16 cellular contexts compared by ENCODE assay signal in the genomic region with DNA sequence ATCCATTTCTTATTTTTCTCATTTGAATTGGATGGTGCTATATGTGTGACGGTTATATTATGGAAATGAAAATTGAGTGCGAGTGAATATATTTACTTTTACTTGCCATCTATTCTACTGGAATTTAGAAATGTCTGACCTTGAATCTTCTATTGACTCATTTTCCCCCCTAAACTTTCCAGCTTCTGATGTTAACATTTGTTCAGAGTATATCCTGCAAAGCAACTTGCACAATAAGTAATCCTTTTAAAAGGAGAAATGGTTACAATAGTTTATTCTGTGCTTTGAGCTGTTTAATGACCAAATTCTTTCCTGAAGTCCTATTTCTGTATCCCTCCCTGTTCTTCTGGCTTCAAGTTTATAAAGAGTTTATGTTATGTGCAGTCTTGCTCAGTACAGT.
"Had no signal": no experiment of that assay in that cellular context is flagged by ENCODE, and none has a peak within 500 bp of the region (broad histone marks: within the 10 kb centered on the region; RNA-seq: fewer than 3 reads in every experiment).

No MANE protein-coding gene starts in this region.

- H3K9me3 Mint-ChIP-seq: activated CD4-positive, alpha-beta T cell treated with anti-CD3 and anti-CD28 coated beads, Interleukin-2, amount 10 ng/mL, durations not matched to agents 7 days and 5 days; activated T-helper 17 cell treated with anti-CD3 and anti-CD28 coated beads, Interleukin-2, amount 50 U/mL, for 72 hours; nephron progenitor cell had no signal

- DNase-seq: activated CD4-positive, alpha-beta T cell treated with anti-CD3 and anti-CD28 coated beads, Interleukin-2, amount 10 ng/mL, durations not matched to agents 7 days and 5 days; activated CD8-positive, alpha-beta memory T cell treated with anti-CD3 and anti-CD28 coated beads, Interleukin-2, amount 50 U/mL, for 48 hours; activated naive CD4-positive, alpha-beta T cell treated with Interleukin-2 at 50 U/mL for 16 hours; aorta; cerebellar nuclear complex; dermis blood vessel endothelial cell; hypothalamus; nephron progenitor cell; occipital lobe; SIG-M5; stimulated activated CD4-positive, alpha-beta T cell treated with anti-CD3 and anti-CD28 coated beads, Interleukin-2, amount 100 ng/mL, for 48 hours; stimulated activated naive B cell treated with anti-CD40 and anti-IgM and Interleukin-4, amounts not matched to agents 10 μg/mL and 1 μg/mL and 100 μg/mL, for 72 hours; T-helper 2 cell; upper lobe of right lung had no signal

- H3K27me3 ChIP-seq: upper lobe of right lung had no signal

- H3K27ac Mint-ChIP-seq: activated CD4-positive, alpha-beta T cell treated with anti-CD3 and anti-CD28 coated beads, Interleukin-2, amount 10 ng/mL, durations not matched to agents 7 days and 5 days; activated T-helper 17 cell treated with anti-CD3 and anti-CD28 coated beads, Interleukin-2, amount 50 U/mL, for 72 hours; nephron progenitor cell; stimulated activated naive B cell treated with anti-CD40 and anti-IgM and Interleukin-4, amounts not matched to agents 10 μg/mL and 1 μg/mL and 100 μg/mL, for 72 hours had no signal

- H3K27ac ChIP-seq: epithelial cell of prostate, upper lobe of right lung had no signal

- H3K27me3 Mint-ChIP-seq: activated T-helper 17 cell treated with anti-CD3 and anti-CD28 coated beads, Interleukin-2, amount 50 U/mL, for 72 hours had no signal

- H3K9me3 ChIP-seq: upper lobe of right lung had no signal

- H3K4me1 Mint-ChIP-seq: activated CD4-positive, alpha-beta T cell treated with anti-CD3 and anti-CD28 coated beads, Interleukin-2, amount 10 ng/mL, durations not matched to agents 7 days and 5 days; activated T-helper 17 cell treated with anti-CD3 and anti-CD28 coated beads, Interleukin-2, amount 50 U/mL, for 72 hours; nephron progenitor cell; stimulated activated naive B cell treated with anti-CD40 and anti-IgM and Interleukin-4, amounts not matched to agents 10 μg/mL and 1 μg/mL and 100 μg/mL, for 72 hours had no signal

- ATAC-seq: activated T-helper 17 cell treated with anti-CD3 and anti-CD28 coated beads, Interleukin-2, amount 50 U/mL, for 72 hours; stimulated activated naive B cell treated with anti-CD40 and anti-IgM and Interleukin-4, amounts not matched to agents 10 μg/mL and 1 μg/mL and 100 μg/mL, for 72 hours; upper lobe of right lung had no signal

- H3K4me3 Mint-ChIP-seq: activated CD4-positive, alpha-beta T cell treated with anti-CD3 and anti-CD28 coated beads, Interleukin-2, amount 10 ng/mL, durations not matched to agents 7 days and 5 days; activated T-helper 17 cell treated with anti-CD3 and anti-CD28 coated beads, Interleukin-2, amount 50 U/mL, for 72 hours; nephron progenitor cell; stimulated activated naive B cell treated with anti-CD40 and anti-IgM and Interleukin-4, amounts not matched to agents 10 μg/mL and 1 μg/mL and 100 μg/mL, for 72 hours had no signal

- H3K36me3 Mint-ChIP-seq: stimulated activated naive B cell treated with anti-CD40 and anti-IgM and Interleukin-4, amounts not matched to agents 10 μg/mL and 1 μg/mL and 100 μg/mL, for 72 hours had no signal

- H3K4me3 ChIP-seq: upper lobe of right lung had no signal

- H3K36me3 ChIP-seq: upper lobe of right lung had no signal
